ENCODE assay signal across 15 cellular contexts in the genomic region with DNA sequence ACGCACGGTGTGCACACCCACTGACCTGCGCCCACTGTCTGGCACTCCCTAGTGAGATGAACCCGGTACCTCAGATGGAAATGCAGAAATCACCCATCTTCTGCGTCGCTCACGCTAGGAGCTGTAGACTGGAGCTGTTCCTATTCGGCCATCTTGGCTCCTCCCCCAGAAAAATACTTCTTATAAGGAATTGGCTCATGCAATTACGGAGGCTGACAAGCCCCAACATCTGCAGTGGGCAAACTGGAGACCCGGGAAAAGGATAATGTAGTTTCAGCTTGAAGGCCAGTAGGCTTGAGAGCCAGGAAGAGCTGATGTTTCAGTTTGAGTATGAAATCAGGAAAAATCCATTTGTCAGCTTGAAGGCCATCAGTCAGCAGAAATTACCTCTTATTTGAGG. TPM values are rescaled to one million over a fixed set of nuclear protein-coding genes. Genes with fewer than 3 reads are reported as not detected.
"Had no signal": no experiment of that assay in that cellular context is flagged by ENCODE, and none has a peak within 500 bp of the region (broad histone marks: within the 10 kb centered on the region; RNA-seq: fewer than 3 reads in every experiment).

No MANE protein-coding gene starts in this region.

RNA-seq across cellular contexts. Expression of gene OR9Q1, which starts 23.7 kb away (rescaled TPM):
- total RNA-seq: activated CD4-positive, alpha-beta memory T cell treated with anti-CD3 and anti-CD28 coated beads, Interleukin-2, amount 10 ng/mL, durations not matched to agents 7 days and 5 days; activated CD4-positive, alpha-beta T cell treated with anti-CD3 and anti-CD28 coated beads for 36 hours; activated CD4-positive, alpha-beta T cell treated with anti-CD3 and anti-CD28 coated beads, Interleukin-2, amount 10 ng/mL, durations not matched to agents 7 days and 5 days; activated CD8-positive, alpha-beta memory T cell treated with anti-CD3 and anti-CD28 coated beads, Interleukin-2, amount 10 ng/mL, durations not matched to agents 7 days and 5 days; activated CD8-positive, alpha-beta T cell treated with anti-CD3 and anti-CD28 coated beads, Interleukin-2, amount 10 ng/mL, durations not matched to agents 7 days and 5 days; activated naive CD8-positive, alpha-beta T cell treated with anti-CD3 and anti-CD28 coated beads, Interleukin-2, amount 10 ng/mL, durations not matched to agents 7 days and 5 days; activated T-helper 2 cell treated with anti-CD3 and anti-CD28 coated beads, Interferon-gamma antibody, Interleukin-2, Interleukin-4, amounts not matched to agents 10 μg/mL and 5 μg/mL and 100 μg/mL, durations not matched to agents 14 hours and 24 hours and 36 hours; ascending aorta; bronchial epithelial cell; cardiac muscle cell; chondrocyte; T-helper 17 cell; T-helper 2 cell treated with Interferon-gamma antibody and Interleukin-4, amounts not matched to agents 100 ng/mL and 5 ng/mL, for 36 hours; WTC11 had no signal
- polyA plus RNA-seq: cardiac muscle cell had no signal

RNA-seq across cellular contexts. Expression of gene OR6Q1, which starts 30.7 kb away (rescaled TPM):
- total RNA-seq: activated CD4-positive, alpha-beta memory T cell treated with anti-CD3 and anti-CD28 coated beads, Interleukin-2, amount 10 ng/mL, durations not matched to agents 7 days and 5 days; activated CD4-positive, alpha-beta T cell treated with anti-CD3 and anti-CD28 coated beads for 36 hours; activated CD4-positive, alpha-beta T cell treated with anti-CD3 and anti-CD28 coated beads, Interleukin-2, amount 10 ng/mL, durations not matched to agents 7 days and 5 days; activated CD8-positive, alpha-beta memory T cell treated with anti-CD3 and anti-CD28 coated beads, Interleukin-2, amount 10 ng/mL, durations not matched to agents 7 days and 5 days; activated CD8-positive, alpha-beta T cell treated with anti-CD3 and anti-CD28 coated beads, Interleukin-2, amount 10 ng/mL, durations not matched to agents 7 days and 5 days; activated naive CD8-positive, alpha-beta T cell treated with anti-CD3 and anti-CD28 coated beads, Interleukin-2, amount 10 ng/mL, durations not matched to agents 7 days and 5 days; activated T-helper 2 cell treated with anti-CD3 and anti-CD28 coated beads, Interferon-gamma antibody, Interleukin-2, Interleukin-4, amounts not matched to agents 10 μg/mL and 5 μg/mL and 100 μg/mL, durations not matched to agents 14 hours and 24 hours and 36 hours; ascending aorta; bronchial epithelial cell; cardiac muscle cell; chondrocyte; T-helper 17 cell; T-helper 2 cell treated with Interferon-gamma antibody and Interleukin-4, amounts not matched to agents 100 ng/mL and 5 ng/mL, for 36 hours; WTC11 had no signal
- polyA plus RNA-seq: adipose tissue, cardiac muscle cell had no signal
